Comparison of ENCODE assay signal across 9 cellular contexts in genomic region chr6:20173833-20174796, GRCh38. TPM values are rescaled to one million over a fixed set of nuclear protein-coding genes. Genes with fewer than 3 reads are reported as not detected.
A peak's percentile ranks its signal among the peaks of the same experiment; 100 is the strongest.
DNase-seq lines count a peak whose midpoint lies in the region; ATAC-seq and TF ChIP-seq lines count a peak whose summit lies in the region.
"Had no signal": no experiment of that assay in that cellular context is flagged by ENCODE, and none has a peak within 500 bp of the region (broad histone marks: within the 10 kb centered on the region; RNA-seq: fewer than 3 reads in every experiment).

No MANE protein-coding gene starts in this region.

- H3K4me3 ChIP-seq in neutrophil (ENCODE audit: low read depth in 1 of 2, low read length in 1 of 2), result peak overlapping the region; percentile 44 to 57

- no peak for DNase-seq in activated CD8-positive, alpha-beta memory T cell treated with anti-CD3 and anti-CD28 coated beads, Interleukin-2, amount 10 ng/mL, durations not matched to agents 7 days and 5 days
- DNase-seq in activated CD8-positive, alpha-beta memory T cell treated with anti-CD3 and anti-CD28 coated beads, Interleukin-2, amount 50 U/mL, for 4 hours, result no peak
- DNase-seq in SKM-1 (lab: John Stamatoyannopoulos, UW; ENCODE audit: unreplicated experiment) (peak; percentile 85), NCI-H2196 (lab: John Stamatoyannopoulos, UW; ENCODE audit: unreplicated experiment) (no peak), putamen (ENCODE audit: low spot score) (no peak), amygdala (lab: John Stamatoyannopoulos, UW) (no peak)
- DNase-seq: NCI-H2171 had no signal

- H3K9me3 ChIP-seq in neutrophil, result no peaks in the 10 kb centered on the region

- peaks cover 21% of the 10 kb centered on the region for H3K4me1 Mint-ChIP-seq in activated CD8-positive, alpha-beta memory T cell treated with anti-CD3 and anti-CD28 coated beads, Interleukin-2, amount 10 ng/mL, durations not matched to agents 7 days and 5 days

- peak overlapping the region; percentile 88 for H3K27ac ChIP-seq in neutrophil

- no peaks in the 10 kb centered on the region for H3K27me3 ChIP-seq in neutrophil

- no peaks in the 10 kb centered on the region for H3K9me3 Mint-ChIP-seq in activated CD8-positive, alpha-beta memory T cell treated with anti-CD3 and anti-CD28 coated beads, Interleukin-2, amount 10 ng/mL, durations not matched to agents 7 days and 5 days (ENCODE audit: low read depth)

- no peak for TF ChIP-seq CTCF in neutrophil (IDR thresholded peaks at IDR 0.05)

- CTCF ChIA-PET in activated CD8-positive, alpha-beta memory T cell treated with anti-CD3 and anti-CD28 coated beads, Interleukin-2, amount 10 ng/mL, durations not matched to agents 7 days and 5 days (lab: Charles Lee), result interaction anchor here (1.2 to 1.8 kb wide), 2 partner anchors 39 to 42 kb away, joined by 3 to 6 read pairs; partner anchors contain the start of gene MBOAT1

- H3K4me3 Mint-ChIP-seq in activated CD8-positive, alpha-beta memory T cell treated with anti-CD3 and anti-CD28 coated beads, Interleukin-2, amount 10 ng/mL, durations not matched to agents 7 days and 5 days, result peak overlapping the region; percentile 21

- peak; percentile 82 for ATAC-seq in activated CD8-positive, alpha-beta memory T cell treated with anti-CD3 and anti-CD28 coated beads, Interleukin-2, amount 10 ng/mL, durations not matched to agents 7 days and 5 days
- peak; percentile 86 for ATAC-seq in HG02981 (IDR thresholded peaks at IDR 0.05; ENCODE audit: unreplicated experiment)

- peaks cover under 1% of the 10 kb centered on the region for H3K36me3 ChIP-seq in neutrophil

- peaks cover 46 to 58% of the 10 kb centered on the region in 2 experiments for H3K4me1 ChIP-seq in neutrophil (ENCODE audit: control insufficient read depth in 1 of 2, insufficient read depth in 1 of 2, low read depth in 1 of 2, low read length in 1 of 2)

- H3K27me3 Mint-ChIP-seq in activated CD8-positive, alpha-beta memory T cell treated with anti-CD3 and anti-CD28 coated beads, Interleukin-2, amount 10 ng/mL, durations not matched to agents 7 days and 5 days, result no peaks in the 10 kb centered on the region

- peaks cover 11% of the 10 kb centered on the region for H3K36me3 Mint-ChIP-seq in activated CD8-positive, alpha-beta memory T cell treated with anti-CD3 and anti-CD28 coated beads, Interleukin-2, amount 10 ng/mL, durations not matched to agents 7 days and 5 days

- H3K27ac Mint-ChIP-seq in activated CD8-positive, alpha-beta memory T cell treated with anti-CD3 and anti-CD28 coated beads, Interleukin-2, amount 10 ng/mL, durations not matched to agents 7 days and 5 days, result peak overlapping the region; percentile 83

RNA-seq across cellular contexts. Expression of gene MBOAT1, which starts 38.2 kb away (rescaled TPM):
- total RNA-seq in activated CD8-positive, alpha-beta memory T cell treated with anti-CD3 and anti-CD28 coated beads, Interleukin-2, amount 10 ng/mL, durations not matched to agents 7 days and 5 days, result 10 to 100 TPM; 17.7 to 22.6 TPM
